Comparison of ENCODE assay signal across 24 cellular contexts in genomic region chr4:41883988-41884737, GRCh38. TPM values are rescaled to one million over a fixed set of nuclear protein-coding genes. Genes with fewer than 3 reads are reported as not detected.
DNase-seq lines count a peak whose midpoint lies in the region; TF ChIP-seq lines count a peak whose summit lies in the region.
"Had no signal": no experiment of that assay in that cellular context is flagged by ENCODE, and none has a peak within 500 bp of the region (broad histone marks: within the 10 kb centered on the region; RNA-seq: fewer than 3 reads in every experiment).

No MANE protein-coding gene starts in this region.

- H3K4me3 Mint-ChIP-seq in nephron progenitor cell: no peak overlapping the region
- H3K4me3 Mint-ChIP-seq: T-helper 1 cell treated with Interleukin-12 subunit alpha and Interleukin-12 subunit beta and Interleukin-4 antibody, amounts not matched to agents 30 μg/mL and 1 μg/mL, for 36 hours had no signal

- H3K9me3 ChIP-seq in adrenal gland (replicated peaks in 1 of 3) (no peaks in the 10 kb centered on the region), right atrium auricular region (no peaks in the 10 kb centered on the region)
- H3K9me3 ChIP-seq: breast epithelium, spleen, upper lobe of left lung had no signal

- 21 to 33% (median 28%) methylated on average over 5 of the region's 5 CpGs for WGBS in adrenal gland, 4 donors

- H3K27ac Mint-ChIP-seq in nephron progenitor cell: no peak overlapping the region
- H3K27ac Mint-ChIP-seq: T-helper 1 cell treated with Interleukin-12 subunit alpha and Interleukin-12 subunit beta and Interleukin-4 antibody, amounts not matched to agents 30 μg/mL and 1 μg/mL, for 36 hours had no signal

- peaks cover 7 to 22% of the 10 kb centered on the region in 2 donors for H3K4me1 ChIP-seq in adrenal gland (replicated peaks in 1 of 2)
- peaks cover 0 to 30% of the 10 kb centered on the region in 2 donors for H3K4me1 ChIP-seq in right atrium auricular region

- no peak for TF ChIP-seq CTCF in adrenal gland (IDR thresholded peaks at IDR 0.05)
- TF ChIP-seq CTCF in nephron progenitor cell (IDR thresholded peaks at IDR 0.05): peak; percentile 10
- TF ChIP-seq CTCF in right atrium auricular region (IDR thresholded peaks at IDR 0.05): no peak

- no peaks in the 10 kb centered on the region for H3K36me3 Mint-ChIP-seq in nephron progenitor cell (ENCODE audit: low read depth)

- H3K9me3 Mint-ChIP-seq in nephron progenitor cell: no peaks in the 10 kb centered on the region
- H3K9me3 Mint-ChIP-seq: T-helper 1 cell treated with Interleukin-12 subunit alpha and Interleukin-12 subunit beta and Interleukin-4 antibody, amounts not matched to agents 30 μg/mL and 1 μg/mL, for 36 hours had no signal

- peaks cover 94% of the 10 kb centered on the region for H3K27me3 Mint-ChIP-seq in nephron progenitor cell (ENCODE audit: low read depth, poor library complexity)

- peaks cover 22% of the 10 kb centered on the region for H3K4me1 Mint-ChIP-seq in nephron progenitor cell

- intact Hi-C loops in adrenal gland (cut with DNase I): loop anchor here in 1 of 2 donors (10.0 kb wide), 1 partner anchor 599 kb away; no protein-coding TSS in a partner anchor

- TF ChIP-seq POLR2A in adrenal gland (IDR thresholded peaks at IDR 0.05): no peak

- DNase-seq in DMS 273 (lab: John Stamatoyannopoulos, UW; ENCODE audit: unreplicated experiment) (peak; percentile 31), DMS 273 treated with DMSO at 0.1 percent for 48 hours (lab: John Stamatoyannopoulos, UW) (no peak), HuH-7 (ENCODE audit: low spot score) (peak; percentile 52), adrenal gland (peak in 5 of 7 donors; percentile 35 to 71 (median 42)), nephron progenitor cell (no peak), KG1 (lab: John Stamatoyannopoulos, UW) (no peak), glomerular visceral epithelial cell (ENCODE audit: extremely low spot score) (no peak), right atrium auricular region (ENCODE audit: low spot score) (no peak)
- DNase-seq: activated effector memory CD4-positive, alpha-beta T cell treated with anti-CD3 and anti-CD28 coated beads, Interleukin-2, amount 50 U/mL, for 16 hours; AML-193; COR-L47; cortex of kidney; EL; NCI-H1930; NCI-H510A treated with DMSO at 0.1 percent for 48 hours; nucleus accumbens; SHP77; spleen; upper lobe of left lung had no signal

- H3K36me3 ChIP-seq in adrenal gland (replicated peaks in 1 of 2) (no peaks in the 10 kb centered on the region), right atrium auricular region (no peaks in the 10 kb centered on the region)
- H3K36me3 ChIP-seq: breast epithelium, spleen, upper lobe of left lung had no signal

- H3K27me3 ChIP-seq in adrenal gland: peaks cover 33% of the 10 kb centered on the region
- peaks cover 27% of the 10 kb centered on the region in 2 donors for H3K27me3 ChIP-seq in right atrium auricular region

- H3K27ac ChIP-seq in adrenal gland (peak overlapping the region in 2 of 5 donors; percentile 12 to 50), right atrium auricular region (no peak overlapping the region)
- H3K27ac ChIP-seq: 22Rv1, breast epithelium, upper lobe of left lung had no signal

- no peak overlapping the region for H3K4me3 ChIP-seq in adrenal gland
- no peak overlapping the region for H3K4me3 ChIP-seq in right atrium auricular region
- H3K4me3 ChIP-seq: breast epithelium, K562, lung, spleen, upper lobe of left lung had no signal

RNA-seq across cellular contexts. Expression of gene TMEM33, which starts 51.1 kb away (rescaled TPM):
- total RNA-seq in adrenal gland: 10 to 100 TPM; 19.1 to 82.1 (median 58.1) TPM
- polyA plus RNA-seq in adrenal gland: 10 to 100 TPM in 1 of 3 donors, 1 to 10 TPM in 2; 6.5 to 77.7 (median 8.6) TPM
- total RNA-seq in right atrium auricular region: 10 to 100 TPM; 18.2 to 27.1 TPM

Comparison
In these comparisons a context has a peak if more than half of its experiments do, and no peak if none do; other contexts are left out.
1. DNase-seq: peak in DMS 273 (single experiment), HuH-7 (single experiment) and adrenal gland (5 of 7); none in DMS 273 treated with DMSO at 0.1 percent for 48 hours (single experiment), nephron progenitor cell (single experiment), KG1 (single experiment), glomerular visceral epithelial cell (single experiment) and right atrium auricular region (single experiment).